ENCODE assay signal across 36 cellular contexts in genomic region chr11:115792903-115793302, GRCh38.
"Had no signal": no experiment of that assay in that cellular context is flagged by ENCODE, and none has a peak within 500 bp of the region (broad histone marks: within the 10 kb centered on the region; RNA-seq: fewer than 3 reads in every experiment).

No MANE protein-coding gene starts in this region.

- H3K4me1 ChIP-seq: adrenal gland, body of pancreas, breast epithelium had no signal

- H3K27ac ChIP-seq: adrenal gland, body of pancreas, brain microvascular endothelial cell, breast epithelium, cardiac muscle cell, VCaP had no signal

- H3K9me3 ChIP-seq: adrenal gland, body of pancreas, breast epithelium had no signal

- H3K4me3 ChIP-seq: adrenal gland, body of pancreas, breast epithelium, cardiac muscle cell had no signal

- H3K36me3 ChIP-seq: adrenal gland, brain microvascular endothelial cell, breast epithelium, cardiac muscle cell had no signal

- ATAC-seq: activated CD8-positive, alpha-beta T cell treated with anti-CD3 and anti-CD28 coated beads for 36 hours; activated naive CD4-positive, alpha-beta T cell treated with anti-CD3 and anti-CD28 coated beads, Interleukin-2, amount 50 U/mL, for 72 hours; activated T-cell treated with anti-CD3 and anti-CD28 coated beads, Interleukin-2, amount 50 U/mL, for 4 hours; activated T-cell treated with anti-CD3 and anti-CD28 coated beads, Interleukin-2, amount 50 U/mL, for 72 hours; activated T-helper 17 cell treated with anti-CD3 and anti-CD28 coated beads, Interleukin-2, amount 50 U/mL, for 72 hours; body of pancreas had no signal

- DNase-seq: activated B cell treated with CpG ODN at 0.5 μM for 24 hours; activated CD4-positive, alpha-beta memory T cell treated with anti-CD3 and anti-CD28 coated beads for 36 hours; activated CD4-positive, alpha-beta T cell treated with anti-CD3 and anti-CD28 coated beads for 4 hours; activated CD4-positive, alpha-beta T cell treated with anti-CD3 and anti-CD28 coated beads, Interleukin-2, amount 10 ng/mL, durations not matched to agents 24 days and 14 days; activated CD4-positive, alpha-beta T cell treated with anti-CD3 and anti-CD28 coated beads, Interleukin-2, amount 50 U/mL, for 1 hour; activated CD4-positive, alpha-beta T cell treated with anti-CD3 and anti-CD28 coated beads, Interleukin-2, amount 50 U/mL, for 4 hours; activated CD4-positive, CD25-positive, alpha-beta regulatory T cell treated with anti-CD3 and anti-CD28 coated beads, Interleukin-2, amount 50 U/mL, for 72 hours; activated CD8-positive, alpha-beta memory T cell treated with anti-CD3 and anti-CD28 coated beads, Interleukin-2, amount 50 U/mL, for 4 hours; activated CD8-positive, alpha-beta T cell treated with anti-CD3 and anti-CD28 coated beads for 36 hours; activated effector memory CD4-positive, alpha-beta T cell treated with anti-CD3 and anti-CD28 coated beads, Interleukin-2, amount 50 U/mL, for 16 hours; activated gamma-delta T cell treated with Interleukin-2 at 50 U/mL for 16 hours; activated naive CD4-positive, alpha-beta T cell; activated naive CD4-positive, alpha-beta T cell treated with anti-CD3 and anti-CD28 coated beads for 36 hours; activated naive CD4-positive, alpha-beta T cell treated with anti-CD3 and anti-CD28 coated beads, Interleukin-2, amount 50 U/mL, for 16 hours; activated naive CD8-positive, alpha-beta T cell treated with anti-CD3 and anti-CD28 coated beads for 36 hours; activated T-cell treated with anti-CD3 and anti-CD28 coated beads for 4 hours; activated T-cell treated with anti-CD3 and anti-CD28 coated beads, Interleukin-2, amount 50 U/mL, for 1 hour; activated T-cell treated with anti-CD3 and anti-CD28 coated beads, Interleukin-2, amount 50 U/mL, for 4 hours; activated T-cell treated with anti-CD3 and anti-CD28 coated beads, Interleukin-2, amount 50 U/mL, for 72 hours; adrenal gland; amniotic stem cell; aorta; body of pancreas; brain microvascular endothelial cell; caudate nucleus; cerebellar nuclear complex; T-helper 1 cell; T-helper 2 cell; T-helper 9 cell had no signal

- FAIRE-seq: astrocyte, TTC549 had no signal

- H3K27me3 ChIP-seq: adrenal gland, body of pancreas, brain microvascular endothelial cell, breast epithelium had no signal
